Comparison of ENCODE assay signal across 9 cellular contexts in genomic region chr3:68163961-68164360, GRCh38.
"Had no signal": no experiment of that assay in that cellular context is flagged by ENCODE, and none has a peak within 500 bp of the region (broad histone marks: within the 10 kb centered on the region; RNA-seq: fewer than 3 reads in every experiment).

No MANE protein-coding gene starts in this region.

- FAIRE-seq: H54, HTR-8/SVneo had no signal

- H3K27ac ChIP-seq: GM23248, KMS-11 had no signal

- H3K4me3 ChIP-seq: GM23248 had no signal

- H3K4me2 ChIP-seq: KMS-11 had no signal

- H2AFZ ChIP-seq: GM23248 had no signal

- H3K9ac ChIP-seq: GM23248, KMS-11 had no signal

- DNase-seq: GM23248, GOT3, H9, HCEC 1CT, Karpas-422, KBM-7 had no signal
